Comparison of ENCODE assay signal across 7 cellular contexts in the genomic region with DNA sequence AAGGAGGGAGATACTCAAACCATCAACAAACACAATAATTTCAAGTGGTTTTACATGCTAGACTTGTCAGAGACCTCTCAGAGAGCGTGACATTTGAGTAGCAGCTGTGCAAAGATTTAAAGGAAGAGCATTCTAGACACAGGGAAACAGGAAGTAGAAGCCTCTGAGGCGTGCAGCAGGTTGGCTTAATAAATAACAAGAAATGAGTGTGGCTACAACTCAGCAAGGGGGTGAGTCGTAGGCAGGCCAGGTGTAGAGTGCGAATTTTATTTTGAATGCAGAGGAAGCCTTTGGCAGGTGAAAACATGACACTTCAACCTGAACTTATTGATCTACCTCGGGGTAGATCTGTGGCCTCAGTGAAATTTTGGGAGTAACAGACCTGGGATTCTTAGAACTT.
DNase-seq lines count a peak whose midpoint lies in the region; ATAC-seq, FAIRE-seq and TF ChIP-seq lines count a peak whose summit lies in the region.

No MANE protein-coding gene starts in this region.

- TF ChIP-seq POLR2A in endothelial cell of umbilical vein (IDR thresholded peaks at IDR 0.05; ENCODE audit: low read depth, low read length): no peak

- H3K9me3 Mint-ChIP-seq in progenitor cell of endocrine pancreas (ENCODE audit: low read depth): no peaks in the 10 kb centered on the region

- H3K4me1 ChIP-seq in endothelial cell of umbilical vein (ENCODE audit: control insufficient read depth, extremely low read depth, insufficient read depth, low read length): peaks cover 12% of the 10 kb centered on the region

- no TSS peak for BruUV-seq in endothelial cell of umbilical vein (replicated peaks; lab: Mats Ljungman, UMichigan)

- intact Hi-C loops in endothelial cell of umbilical vein (cut with micrococcal nuclease): no loop called here

- no peaks in the 10 kb centered on the region for H3K9me3 ChIP-seq in endothelial cell of umbilical vein (replicated peaks; ENCODE audit: control insufficient read depth, insufficient read depth, low read length)

- H3K27me3 ChIP-seq in endothelial cell of umbilical vein (ENCODE audit: control insufficient read depth in 2 of 2, insufficient read depth in 2 of 2, low read length in 2 of 2): peaks cover 10 to 15% of the 10 kb centered on the region in 2 experiments

- no peaks in the 10 kb centered on the region for H3K79me2 ChIP-seq in endothelial cell of umbilical vein (ENCODE audit: control insufficient read depth, insufficient read depth, low read length)

- H3K4me3 Mint-ChIP-seq in progenitor cell of endocrine pancreas (ENCODE audit: low read depth): no peak overlapping the region

- no peaks in the 10 kb centered on the region for H3K9me1 ChIP-seq in endothelial cell of umbilical vein (replicated peaks; ENCODE audit: control insufficient read depth, extremely low read depth, insufficient read depth, low read length)

- CTCF ChIA-PET in endothelial cell of umbilical vein (lab: Charles Lee): interaction anchor here (0.7 to 0.8 kb wide), 2 partner anchors 19 to 74 kb away, joined by 3 read pairs; no protein-coding TSS in a partner anchor

- TF ChIP-seq CTCF in endothelial cell of umbilical vein (IDR thresholded peaks at IDR 0.05; ENCODE audit: extremely low read depth in 1 of 2, insufficient read depth in 1 of 2, low read depth in 1 of 2, low read length in 2 of 2) (no peak), progenitor cell of endocrine pancreas (IDR thresholded peaks at IDR 0.05; ENCODE audit: unreplicated experiment) (no peak)

- H3K36me3 ChIP-seq in endothelial cell of umbilical vein (ENCODE audit: control insufficient read depth in 2 of 2, extremely low read depth in 1 of 2, insufficient read depth in 2 of 2, low read length in 2 of 2): no peaks in the 10 kb centered on the region

- no peak overlapping the region for H3K9ac ChIP-seq in endothelial cell of umbilical vein (replicated peaks; ENCODE audit: extremely low read depth, insufficient read depth, low read length)

- H3K27ac Mint-ChIP-seq in progenitor cell of endocrine pancreas: no peak overlapping the region

- POLR2A ChIA-PET in endothelial cell of umbilical vein (lab: Charles Lee): no interaction called here

- peak; percentile 59 for FAIRE-seq in endothelial cell of umbilical vein (lab: Jason Lieb, UNC)

- H3K27ac ChIP-seq in endothelial cell of umbilical vein (ENCODE audit: insufficient read depth, low read depth, low read length): no peak overlapping the region
- H3K27ac ChIP-seq in substantia nigra (ENCODE audit: low read depth, low read length, poor library complexity, severe bottlenecking): no peak overlapping the region

- peaks cover 15% of the 10 kb centered on the region for H3K4me1 Mint-ChIP-seq in progenitor cell of endocrine pancreas (ENCODE audit: low read depth)

- DNase-seq in Jurkat, Clone E6-1 (ENCODE audit: low read depth, low spot score): peak; percentile 49
- DNase-seq in endothelial cell of umbilical vein (ENCODE audit: low read depth, low spot score) (peak; percentile 21), progenitor cell of endocrine pancreas (ENCODE audit: low spot score, unreplicated experiment) (no peak), GM03348 (ENCODE audit: low spot score) (no peak), substantia nigra (lab: John Stamatoyannopoulos, UW) (no peak)

- no peak overlapping the region for H3K4me3 ChIP-seq in Jurkat, Clone E6-1 (ENCODE audit: low read length)
- no peak overlapping the region for H3K4me3 ChIP-seq in endothelial cell of umbilical vein (replicated peaks in 1 of 3; ENCODE audit: insufficient read depth in 1 of 3, low read depth in 1 of 3, low read length in 3 of 3)

- no peak overlapping the region for H2AFZ ChIP-seq in endothelial cell of umbilical vein (ENCODE audit: low read depth, low read length)

- H3K27me3 Mint-ChIP-seq in progenitor cell of endocrine pancreas: peaks cover 10% of the 10 kb centered on the region

- H4K20me1 ChIP-seq in endothelial cell of umbilical vein (replicated peaks; ENCODE audit: control insufficient read depth, extremely low read depth, insufficient read depth, low read length): no peaks in the 10 kb centered on the region

- no peak overlapping the region for H3K4me2 ChIP-seq in endothelial cell of umbilical vein (ENCODE audit: insufficient read depth, low read length)

- H3K36me3 Mint-ChIP-seq in progenitor cell of endocrine pancreas (ENCODE audit: insufficient read depth): no peaks in the 10 kb centered on the region

- dilution Hi-C loops in endothelial cell of umbilical vein (cut with MboI; ENCODE audit: extremely low pct_ligation_motif_present, low sequenced_read_pairs): no loop called here

- ATAC-seq in GM18499 (IDR thresholded peaks at IDR 0.05; ENCODE audit: insufficient read depth, unreplicated experiment) (peak; percentile 66), GM21423 (IDR thresholded peaks at IDR 0.05; ENCODE audit: unreplicated experiment) (peak; percentile 93)

TF ChIP-seq in endothelial cell of umbilical vein, 7 proteins besides CTCF, POLR2A, EP300 and RAD21:
- TF ChIP-seq MAX (IDR thresholded peaks at IDR 0.05; ENCODE audit: insufficient read depth, insufficient read length) (no peak), MYC (IDR thresholded peaks at IDR 0.05; ENCODE audit: low read depth, low read length) (no peak), FOS (IDR thresholded peaks at IDR 0.05; ENCODE audit: borderline replicate concordance, insufficient read depth, low read length) (peak; percentile 3), EZH2 (IDR thresholded peaks at IDR 0.05; ENCODE audit: borderline replicate concordance, low read depth, low read length, severe bottlenecking) (no peak)

Comparison
In these comparisons a context has a peak if more than half of its experiments do, and no peak if none do; other contexts are left out.
1. DNase-seq: peak in Jurkat, Clone E6-1 (single experiment) and endothelial cell of umbilical vein (single experiment); none in progenitor cell of endocrine pancreas (single experiment), GM03348 (single experiment) and substantia nigra (0 of 49).